8 cellular contexts compared by ENCODE assay signal in genomic region chr1:1406821-1407100, GRCh38. TPM values are rescaled to one million over a fixed set of nuclear protein-coding genes. Genes with fewer than 3 reads are reported as not detected.
DNase-seq lines count a peak whose midpoint lies in the region; ATAC-seq, FAIRE-seq and TF ChIP-seq lines count a peak whose summit lies in the region.

No MANE protein-coding gene starts in this region.

- H3K9me3 ChIP-seq in CD8-positive, alpha-beta memory T cell (ENCODE audit: low read length): no peaks in the 10 kb centered on the region
- no peaks in the 10 kb centered on the region for H3K9me3 ChIP-seq in mucosa of stomach (ENCODE audit: control insufficient read depth, low read length)

- TF ChIP-seq CTCF in cardiac fibroblast (IDR thresholded peaks at IDR 0.05; ENCODE audit: low read depth, low read length): no peak

- H3K4me1 ChIP-seq in CD8-positive, alpha-beta memory T cell (ENCODE audit: insufficient read depth, low read length): peaks cover 41% of the 10 kb centered on the region
- peaks cover 16% of the 10 kb centered on the region for H3K4me1 ChIP-seq in mucosa of stomach (ENCODE audit: control insufficient read depth, insufficient read depth, low read length)

- no peak for DNase-seq in CD8-positive, alpha-beta memory T cell
- DNase-seq in cardiac fibroblast (ENCODE audit: low read depth in 2 of 2) (no peak), NCI-H1105 (lab: John Stamatoyannopoulos, UW) (no peak), H54 (ENCODE audit: insufficient read length, low spot score) (no peak)

- H3K27ac Mint-ChIP-seq in CD8-positive, alpha-beta memory T cell: peak overlapping the region; percentile 78 to 97 (median 92)

- no peak for FAIRE-seq in H54 (lab: Jason Lieb, UNC)

- peak; percentile 20 for ATAC-seq in HG03439 (IDR thresholded peaks at IDR 0.05; ENCODE audit: unreplicated experiment)
- ATAC-seq in GM21825 (IDR thresholded peaks at IDR 0.05; ENCODE audit: unreplicated experiment): no peak
- ATAC-seq in GM21367 (IDR thresholded peaks at IDR 0.05; ENCODE audit: unreplicated experiment): no peak

- H3K4me3 Mint-ChIP-seq in CD8-positive, alpha-beta memory T cell: peak overlapping the region; percentile 90 to 97 (median 93)

- CTCF ChIA-PET in CD8-positive, alpha-beta memory T cell (lab: Charles Lee): interaction anchor here (1.2 to 1.7 kb wide), 2 partner anchors 8 to 34 kb away, joined by 4 to 5 read pairs; partner anchors contain the start of gene CCNL2

- peaks cover 35% of the 10 kb centered on the region for H3K36me3 ChIP-seq in CD8-positive, alpha-beta memory T cell (ENCODE audit: insufficient read depth, low read length)
- H3K36me3 ChIP-seq in mucosa of stomach (ENCODE audit: control insufficient read depth, insufficient read depth, low read length): peaks cover 7% of the 10 kb centered on the region

- peak overlapping the region; percentile 91 for H3K9ac ChIP-seq in mucosa of stomach (ENCODE audit: low read length)

- peak overlapping the region; percentile 94 for H3K4me3 ChIP-seq in CD8-positive, alpha-beta memory T cell (ENCODE audit: low read length)
- H3K4me3 ChIP-seq in cardiac fibroblast (replicated peaks in 1 of 2; ENCODE audit: low read depth in 2 of 2, low read length in 2 of 2): peak overlapping the region; percentile 77 to 85
- H3K4me3 ChIP-seq in mucosa of stomach (ENCODE audit: low read length): peak overlapping the region; percentile 97

- H3K4me1 Mint-ChIP-seq in CD8-positive, alpha-beta memory T cell: peaks cover 29 to 53% (median 36%) of the 10 kb centered on the region in 3 donors

- H3K9me3 Mint-ChIP-seq in CD8-positive, alpha-beta memory T cell: no peaks in the 10 kb centered on the region

- H3K27ac ChIP-seq in CD8-positive, alpha-beta memory T cell (ENCODE audit: low read depth, low read length): peak overlapping the region; percentile 96

- H3K36me3 Mint-ChIP-seq in CD8-positive, alpha-beta memory T cell: peaks cover 0 to 59% (median 10%) of the 10 kb centered on the region in 3 donors

- TF ChIP-seq POLR2A in H54 (IDR thresholded peaks at IDR 0.05; ENCODE audit: low read depth, low read length): no peak

- no peaks in the 10 kb centered on the region for H3K27me3 Mint-ChIP-seq in CD8-positive, alpha-beta memory T cell

- no peaks in the 10 kb centered on the region for H3K27me3 ChIP-seq in CD8-positive, alpha-beta memory T cell (ENCODE audit: insufficient read depth, low read length, poor library complexity, severe bottlenecking)
- H3K27me3 ChIP-seq in mucosa of stomach (ENCODE audit: control insufficient read depth, insufficient read depth, low read length): no peaks in the 10 kb centered on the region

- POLR2A ChIA-PET in CD8-positive, alpha-beta memory T cell (lab: Charles Lee): interaction anchor here (1.0 to 2.8 kb wide), 5 partner anchors 8 to 105 kb away, joined by 3 to 25 read pairs (median 5); partner anchors contain the start of genes ATAD3A, AURKAIP1 and CCNL2

RNA-seq across cellular contexts. Expression of gene MRPL20, which starts 0.3 kb away (rescaled TPM):
- 100 to 1,000 TPM; 206 to 208 TPM for total RNA-seq in CD8-positive, alpha-beta memory T cell
- polyA plus RNA-seq in CD8-positive, alpha-beta memory T cell: 198 TPM

RNA-seq across cellular contexts. Expression of gene CCNL2, which starts 7.6 kb away (rescaled TPM):
- 100 to 1,000 TPM; 119 to 124 TPM for total RNA-seq in CD8-positive, alpha-beta memory T cell
- polyA plus RNA-seq in CD8-positive, alpha-beta memory T cell: 29.0 TPM

RNA-seq across cellular contexts. Expression of gene ANKRD65, which starts 14.3 kb away (rescaled TPM):
- total RNA-seq in CD8-positive, alpha-beta memory T cell: not detected
- not detected for polyA plus RNA-seq in CD8-positive, alpha-beta memory T cell

RNA-seq across cellular contexts. Expression of gene VWA1, which starts 28.7 kb away (rescaled TPM):
- under 1 TPM in 1 of 2 experiments, not detected in 1; 0.31 TPM for total RNA-seq in CD8-positive, alpha-beta memory T cell
- polyA plus RNA-seq in CD8-positive, alpha-beta memory T cell: not detected

RNA-seq across cellular contexts. Expression of gene AURKAIP1, which starts 31.8 kb away (rescaled TPM):
- 100 to 1,000 TPM; 159 to 169 TPM for total RNA-seq in CD8-positive, alpha-beta memory T cell
- 157 TPM for polyA plus RNA-seq in CD8-positive, alpha-beta memory T cell
